Comparison of ENCODE assay signal across 12 cellular contexts in the genomic region with DNA sequence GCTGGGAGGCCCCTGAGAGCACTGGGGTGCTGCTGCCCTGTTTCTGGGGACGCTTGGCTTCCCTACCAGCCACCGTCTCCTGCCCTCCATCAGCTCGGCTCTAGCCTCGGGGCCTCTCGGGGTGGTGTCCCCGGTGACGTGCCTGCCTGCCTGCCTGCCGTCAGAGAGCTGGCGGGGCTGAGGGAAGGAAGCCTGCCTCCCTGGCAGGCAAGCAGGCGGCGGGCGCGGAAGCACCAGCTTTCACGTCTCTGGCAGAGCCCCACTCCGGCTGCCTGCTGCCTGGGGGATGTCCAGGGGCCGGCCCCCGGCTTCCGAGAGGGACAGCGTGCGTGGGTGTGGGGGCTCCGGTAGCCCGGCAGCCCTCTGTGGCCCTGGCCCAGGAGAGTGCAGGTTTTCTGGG. TPM values are rescaled to one million over a fixed set of nuclear protein-coding genes. Genes with fewer than 3 reads are reported as not detected.
DNase-seq lines count a peak whose midpoint lies in the region; ATAC-seq and TF ChIP-seq lines count a peak whose summit lies in the region.
"Had no signal": no experiment of that assay in that cellular context is flagged by ENCODE, and none has a peak within 500 bp of the region (broad histone marks: within the 10 kb centered on the region; RNA-seq: fewer than 3 reads in every experiment).

No MANE protein-coding gene starts in this region.

- DNase-seq in NCI-H2227 (lab: John Stamatoyannopoulos, UW; ENCODE audit: unreplicated experiment) (peak; percentile 62), dorsolateral prefrontal cortex (peak in 3 of 10 donors; percentile 58 to 72 (median 61)), iPS-NIHi11 (ENCODE audit: low spot score) (peak; percentile 35), transverse colon (no peak), endothelial cell (ENCODE audit: low spot score) (no peak)
- DNase-seq: activated gamma-delta T cell; CD4-positive, alpha-beta T cell; NCI-H1092 treated with DMSO at 0.1 percent for 48 hours had no signal

- WGBS in transverse colon (ENCODE audit: low coverage in 1 of 2), 2 donors, result 75% methylated on average over 22 of the region's 22 CpGs; no CpG with 5 or more reads in 1 of the 2 donors

- no peaks in the 10 kb centered on the region for H3K9me3 Mint-ChIP-seq in endothelial cell (ENCODE audit: unreplicated experiment)
- H3K9me3 Mint-ChIP-seq: CD4-positive, alpha-beta T cell; stimulated activated naive CD8-positive, alpha-beta T cell treated with anti-CD3 and anti-CD28 coated beads, Interleukin-15, Interleukin-2, amounts not matched to agents 100 ng/mL and 50 ng/mL, for 24 hours had no signal

- TF ChIP-seq EP300 in transverse colon (IDR thresholded peaks at IDR 0.05; ENCODE audit: low read depth), result no peak

- no peak overlapping the region for H3K4me3 ChIP-seq in dorsolateral prefrontal cortex
- H3K4me3 ChIP-seq in transverse colon, result no peak overlapping the region

- no peaks in the 10 kb centered on the region for H3K4me1 Mint-ChIP-seq in endothelial cell (ENCODE audit: unreplicated experiment)

- no peak overlapping the region for H3K4me3 Mint-ChIP-seq in endothelial cell (ENCODE audit: unreplicated experiment)
- H3K4me3 Mint-ChIP-seq: CD4-positive, alpha-beta T cell; stimulated activated naive CD8-positive, alpha-beta T cell treated with anti-CD3 and anti-CD28 coated beads, Interleukin-15, Interleukin-2, amounts not matched to agents 100 ng/mL and 50 ng/mL, for 24 hours had no signal

- no peak overlapping the region for H3K27ac Mint-ChIP-seq in endothelial cell (ENCODE audit: unreplicated experiment)
- H3K27ac Mint-ChIP-seq: CD4-positive, alpha-beta T cell; stimulated activated naive CD8-positive, alpha-beta T cell treated with anti-CD3 and anti-CD28 coated beads, Interleukin-15, Interleukin-2, amounts not matched to agents 100 ng/mL and 50 ng/mL, for 24 hours had no signal

- H3K36me3 ChIP-seq in transverse colon, result no peaks in the 10 kb centered on the region

- no peaks in the 10 kb centered on the region for H3K4me1 ChIP-seq in transverse colon

- intact Hi-C loops in dorsolateral prefrontal cortex (cut with DNase I), result no loop called here
- intact Hi-C loops in transverse colon (cut with DNase I; ENCODE audit: low total_unique reads), result no loop called here

- ATAC-seq in GM21390 (IDR thresholded peaks at IDR 0.05; ENCODE audit: unreplicated experiment), result no peak
- ATAC-seq in GM21723 (IDR thresholded peaks at IDR 0.05; ENCODE audit: unreplicated experiment), result no peak
- ATAC-seq: sciatic nerve had no signal

- H3K9me3 ChIP-seq in transverse colon, result no peaks in the 10 kb centered on the region

- peaks cover 2% of the 10 kb centered on the region for H3K27me3 Mint-ChIP-seq in endothelial cell (ENCODE audit: unreplicated experiment)
- H3K27me3 Mint-ChIP-seq: CD4-positive, alpha-beta T cell; stimulated activated naive CD8-positive, alpha-beta T cell treated with anti-CD3 and anti-CD28 coated beads, Interleukin-15, Interleukin-2, amounts not matched to agents 100 ng/mL and 50 ng/mL, for 24 hours had no signal

- in situ Hi-C loops in transverse colon (cut with MboI; ENCODE audit: low pct_ligation_motif_present in 1 of 4, low pct_unique_long_range_greater_than_20kb in 1 of 4, low sequenced_read_pairs in 3 of 4), result no loop called here

- TF ChIP-seq CTCF in dorsolateral prefrontal cortex (IDR thresholded peaks at IDR 0.05 in 54 of 56, conservative IDR thresholded peaks at IDR 0.05 in 2 of 56; ENCODE audit: low read depth in 1 of 56, partially characterized antibody in 56 of 56) (no peak), transverse colon (IDR thresholded peaks at IDR 0.05) (no peak), endothelial cell (IDR thresholded peaks at IDR 0.05; ENCODE audit: unreplicated experiment) (no peak)

- peak overlapping the region in 45 of 59 donors; percentile 2 to 79 (median 49) for H3K27ac ChIP-seq in dorsolateral prefrontal cortex
- H3K27ac ChIP-seq in transverse colon, result peak overlapping the region; percentile 60 to 81 (median 66)

- no peaks in the 10 kb centered on the region for H3K27me3 ChIP-seq in dorsolateral prefrontal cortex
- no peaks in the 10 kb centered on the region for H3K27me3 ChIP-seq in transverse colon

- TF ChIP-seq POLR2A in transverse colon (IDR thresholded peaks at IDR 0.05), result no peak

- no peaks in the 10 kb centered on the region for H3K36me3 Mint-ChIP-seq in endothelial cell (ENCODE audit: low read depth, unreplicated experiment)

RNA-seq across cellular contexts. Expression of a gene that starts 9.3 kb away (rescaled TPM):
- total RNA-seq in dorsolateral prefrontal cortex (10 to 100 TPM; 28.0 to 64.9 (median 45.1) TPM), transverse colon (100 to 1,000 TPM in 2 of 4 donors, 10 to 100 TPM in 2; 85.4 to 131 (median 104) TPM), endothelial cell (ENCODE audit: unreplicated experiment) (42.9 TPM)

RNA-seq across cellular contexts. Expression of a gene that starts 9.8 kb away (rescaled TPM):
- total RNA-seq in dorsolateral prefrontal cortex (10 to 100 TPM in 95 of 120 experiments, 1 to 10 TPM in 25; 6.8 to 22.2 (median 12.3) TPM), transverse colon (10 to 100 TPM; 12.7 to 40.6 (median 23.5) TPM), endothelial cell (ENCODE audit: unreplicated experiment) (12.2 TPM)

RNA-seq across cellular contexts. Expression of a gene that starts 18.1 kb away (rescaled TPM):
- 10 to 100 TPM in 119 of 120 experiments, 1 to 10 TPM in 1; 9.9 to 30.9 (median 21.2) TPM for total RNA-seq in dorsolateral prefrontal cortex
- 10 to 100 TPM in 1 of 4 donors, 1 to 10 TPM in 3; 2.6 to 11.1 (median 5.0) TPM for total RNA-seq in transverse colon
- total RNA-seq in endothelial cell (ENCODE audit: unreplicated experiment), result 24.0 TPM

RNA-seq across cellular contexts. Expression of a gene that starts 24.2 kb away (rescaled TPM):
- total RNA-seq in dorsolateral prefrontal cortex, result 100 to 1,000 TPM in 115 of 120 experiments, 10 to 100 TPM in 5; 80.1 to 213 (median 127) TPM
- 100 to 1,000 TPM in 1 of 4 donors, 10 to 100 TPM in 3; 49.4 to 117 (median 71.3) TPM for total RNA-seq in transverse colon
- 30.8 TPM for total RNA-seq in endothelial cell (ENCODE audit: unreplicated experiment)

RNA-seq across cellular contexts. Expression of a gene that starts 35.9 kb away (rescaled TPM):
- 10 to 100 TPM; 30.3 to 68.2 (median 44.6) TPM for total RNA-seq in dorsolateral prefrontal cortex
- 10 to 100 TPM; 21.0 to 61.7 (median 41.3) TPM for total RNA-seq in transverse colon
- total RNA-seq in endothelial cell (ENCODE audit: unreplicated experiment), result 25.6 TPM

Comparison
In these comparisons a context has a peak if more than half of its experiments do, and no peak if none do; other contexts are left out.
1. DNase-seq: peak in NCI-H2227 (single experiment) and iPS-NIHi11 (single experiment); none in transverse colon (single experiment) and endothelial cell (single experiment).